In the genomic region with DNA sequence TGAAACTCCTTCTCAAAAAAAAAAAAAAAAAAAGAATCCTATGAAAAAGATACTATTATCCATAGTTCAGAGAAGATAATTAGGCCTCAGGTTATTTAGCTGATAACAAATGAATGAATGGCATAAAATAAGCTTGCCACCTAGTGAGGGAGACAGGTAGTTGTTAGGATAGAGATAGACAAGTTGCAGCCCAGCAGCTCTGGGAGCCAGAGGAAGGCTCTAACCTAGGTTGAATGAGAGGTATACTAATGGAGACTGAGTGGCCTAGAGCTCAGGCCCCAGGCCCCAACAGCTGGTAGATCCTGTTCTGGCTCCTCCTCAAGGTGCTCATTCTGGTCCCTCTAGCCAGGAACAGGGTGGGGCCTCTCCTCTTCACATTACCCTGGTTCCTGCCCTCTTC, we compare ENCODE assay signal across 2 cellular contexts.
TF ChIP-seq lines count a peak whose summit lies in the region.

No MANE protein-coding gene starts in this region.

TF ChIP-seq in GM23338, 12 proteins besides CTCF, POLR2A, EP300 and RAD21 (continued from another document):
- TF ChIP-seq, protein P1, sequence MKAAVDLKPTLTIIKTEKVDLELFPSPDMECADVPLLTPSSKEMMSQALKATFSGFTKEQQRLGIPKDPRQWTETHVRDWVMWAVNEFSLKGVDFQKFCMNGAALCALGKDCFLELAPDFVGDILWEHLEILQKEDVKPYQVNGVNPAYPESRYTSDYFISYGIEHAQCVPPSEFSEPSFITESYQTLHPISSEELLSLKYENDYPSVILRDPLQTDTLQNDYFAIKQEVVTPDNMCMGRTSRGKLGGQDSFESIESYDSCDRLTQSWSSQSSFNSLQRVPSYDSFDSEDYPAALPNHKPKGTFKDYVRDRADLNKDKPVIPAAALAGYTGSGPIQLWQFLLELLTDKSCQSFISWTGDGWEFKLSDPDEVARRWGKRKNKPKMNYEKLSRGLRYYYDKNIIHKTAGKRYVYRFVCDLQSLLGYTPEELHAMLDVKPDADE (IDR thresholded peaks at IDR 0.05) = no peak
- no peak for TF ChIP-seq ZNF331 (CRISPR knock-in tag; IDR thresholded peaks at IDR 0.05; ENCODE audit: low read depth)
- TF ChIP-seq, protein P2, sequence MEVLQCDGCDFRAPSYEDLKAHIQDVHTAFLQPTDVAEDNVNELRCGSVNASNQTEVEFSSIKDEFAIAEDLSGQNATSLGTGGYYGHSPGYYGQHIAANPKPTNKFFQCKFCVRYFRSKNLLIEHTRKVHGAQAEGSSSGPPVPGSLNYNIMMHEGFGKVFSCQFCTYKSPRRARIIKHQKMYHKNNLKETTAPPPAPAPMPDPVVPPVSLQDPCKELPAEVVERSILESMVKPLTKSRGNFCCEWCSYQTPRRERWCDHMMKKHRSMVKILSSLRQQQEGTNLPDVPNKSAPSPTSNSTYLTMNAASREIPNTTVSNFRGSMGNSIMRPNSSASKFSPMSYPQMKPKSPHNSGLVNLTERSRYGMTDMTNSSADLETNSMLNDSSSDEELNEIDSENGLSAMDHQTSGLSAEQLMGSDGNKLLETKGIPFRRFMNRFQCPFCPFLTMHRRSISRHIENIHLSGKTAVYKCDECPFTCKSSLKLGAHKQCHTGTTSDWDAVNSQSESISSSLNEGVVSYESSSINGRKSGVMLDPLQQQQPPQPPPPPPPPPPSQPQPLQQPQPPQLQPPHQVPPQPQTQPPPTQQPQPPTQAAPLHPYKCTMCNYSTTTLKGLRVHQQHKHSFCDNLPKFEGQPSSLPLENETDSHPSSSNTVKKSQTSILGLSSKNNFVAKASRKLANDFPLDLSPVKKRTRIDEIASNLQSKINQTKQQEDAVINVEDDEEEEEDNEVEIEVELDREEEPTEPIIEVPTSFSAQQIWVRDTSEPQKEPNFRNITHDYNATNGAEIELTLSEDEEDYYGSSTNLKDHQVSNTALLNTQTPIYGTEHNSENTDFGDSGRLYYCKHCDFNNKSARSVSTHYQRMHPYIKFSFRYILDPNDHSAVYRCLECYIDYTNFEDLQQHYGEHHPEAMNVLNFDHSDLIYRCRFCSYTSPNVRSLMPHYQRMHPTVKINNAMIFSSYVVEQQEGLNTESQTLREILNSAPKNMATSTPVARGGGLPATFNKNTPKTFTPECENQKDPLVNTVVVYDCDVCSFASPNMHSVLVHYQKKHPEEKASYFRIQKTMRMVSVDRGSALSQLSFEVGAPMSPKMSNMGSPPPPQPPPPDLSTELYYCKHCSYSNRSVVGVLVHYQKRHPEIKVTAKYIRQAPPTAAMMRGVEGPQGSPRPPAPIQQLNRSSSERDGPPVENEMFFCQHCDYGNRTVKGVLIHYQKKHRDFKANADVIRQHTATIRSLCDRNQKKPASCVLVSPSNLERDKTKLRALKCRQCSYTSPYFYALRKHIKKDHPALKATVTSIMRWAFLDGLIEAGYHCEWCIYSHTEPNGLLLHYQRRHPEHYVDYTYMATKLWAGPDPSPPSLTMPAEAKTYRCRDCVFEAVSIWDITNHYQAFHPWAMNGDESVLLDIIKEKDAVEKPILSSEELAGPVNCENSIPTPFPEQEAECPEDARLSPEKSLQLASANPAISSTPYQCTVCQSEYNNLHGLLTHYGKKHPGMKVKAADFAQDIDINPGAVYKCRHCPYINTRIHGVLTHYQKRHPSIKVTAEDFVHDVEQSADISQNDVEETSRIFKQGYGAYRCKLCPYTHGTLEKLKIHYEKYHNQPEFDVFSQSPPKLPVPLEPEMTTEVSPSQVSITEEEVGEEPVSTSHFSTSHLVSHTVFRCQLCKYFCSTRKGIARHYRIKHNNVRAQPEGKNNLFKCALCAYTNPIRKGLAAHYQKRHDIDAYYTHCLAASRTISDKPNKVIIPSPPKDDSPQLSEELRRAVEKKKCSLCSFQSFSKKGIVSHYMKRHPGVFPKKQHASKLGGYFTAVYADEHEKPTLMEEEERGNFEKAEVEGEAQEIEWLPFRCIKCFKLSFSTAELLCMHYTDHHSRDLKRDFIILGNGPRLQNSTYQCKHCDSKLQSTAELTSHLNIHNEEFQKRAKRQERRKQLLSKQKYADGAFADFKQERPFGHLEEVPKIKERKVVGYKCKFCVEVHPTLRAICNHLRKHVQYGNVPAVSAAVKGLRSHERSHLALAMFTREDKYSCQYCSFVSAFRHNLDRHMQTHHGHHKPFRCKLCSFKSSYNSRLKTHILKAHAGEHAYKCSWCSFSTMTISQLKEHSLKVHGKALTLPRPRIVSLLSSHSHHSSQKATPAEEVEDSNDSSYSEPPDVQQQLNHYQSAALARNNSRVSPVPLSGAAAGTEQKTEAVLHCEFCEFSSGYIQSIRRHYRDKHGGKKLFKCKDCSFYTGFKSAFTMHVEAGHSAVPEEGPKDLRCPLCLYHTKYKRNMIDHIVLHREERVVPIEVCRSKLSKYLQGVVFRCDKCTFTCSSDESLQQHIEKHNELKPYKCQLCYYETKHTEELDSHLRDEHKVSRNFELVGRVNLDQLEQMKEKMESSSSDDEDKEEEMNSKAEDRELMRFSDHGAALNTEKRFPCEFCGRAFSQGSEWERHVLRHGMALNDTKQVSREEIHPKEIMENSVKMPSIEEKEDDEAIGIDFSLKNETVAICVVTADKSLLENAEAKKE (CRISPR knock-in tag; IDR thresholded peaks at IDR 0.05) = no peak
- TF ChIP-seq CREB1 (CRISPR knock-in tag; IDR thresholded peaks at IDR 0.05; ENCODE audit: low read depth) = no peak
- no peak for TF ChIP-seq EZH2phosphoT487 (IDR thresholded peaks at IDR 0.05; ENCODE audit: unreplicated experiment)
- TF ChIP-seq EZH2 (IDR thresholded peaks at IDR 0.05; ENCODE audit: low read depth, unreplicated experiment) = no peak
- TF ChIP-seq JUNB (IDR thresholded peaks at IDR 0.05; ENCODE audit: unreplicated experiment) = no peak
- no peak for TF ChIP-seq NANOG (IDR thresholded peaks at IDR 0.05; ENCODE audit: borderline replicate concordance)

TF ChIP-seq in Ishikawa, 13 proteins besides CTCF, POLR2A, EP300 and RAD21 (continued from another document):
- TF ChIP-seq, protein P3, sequence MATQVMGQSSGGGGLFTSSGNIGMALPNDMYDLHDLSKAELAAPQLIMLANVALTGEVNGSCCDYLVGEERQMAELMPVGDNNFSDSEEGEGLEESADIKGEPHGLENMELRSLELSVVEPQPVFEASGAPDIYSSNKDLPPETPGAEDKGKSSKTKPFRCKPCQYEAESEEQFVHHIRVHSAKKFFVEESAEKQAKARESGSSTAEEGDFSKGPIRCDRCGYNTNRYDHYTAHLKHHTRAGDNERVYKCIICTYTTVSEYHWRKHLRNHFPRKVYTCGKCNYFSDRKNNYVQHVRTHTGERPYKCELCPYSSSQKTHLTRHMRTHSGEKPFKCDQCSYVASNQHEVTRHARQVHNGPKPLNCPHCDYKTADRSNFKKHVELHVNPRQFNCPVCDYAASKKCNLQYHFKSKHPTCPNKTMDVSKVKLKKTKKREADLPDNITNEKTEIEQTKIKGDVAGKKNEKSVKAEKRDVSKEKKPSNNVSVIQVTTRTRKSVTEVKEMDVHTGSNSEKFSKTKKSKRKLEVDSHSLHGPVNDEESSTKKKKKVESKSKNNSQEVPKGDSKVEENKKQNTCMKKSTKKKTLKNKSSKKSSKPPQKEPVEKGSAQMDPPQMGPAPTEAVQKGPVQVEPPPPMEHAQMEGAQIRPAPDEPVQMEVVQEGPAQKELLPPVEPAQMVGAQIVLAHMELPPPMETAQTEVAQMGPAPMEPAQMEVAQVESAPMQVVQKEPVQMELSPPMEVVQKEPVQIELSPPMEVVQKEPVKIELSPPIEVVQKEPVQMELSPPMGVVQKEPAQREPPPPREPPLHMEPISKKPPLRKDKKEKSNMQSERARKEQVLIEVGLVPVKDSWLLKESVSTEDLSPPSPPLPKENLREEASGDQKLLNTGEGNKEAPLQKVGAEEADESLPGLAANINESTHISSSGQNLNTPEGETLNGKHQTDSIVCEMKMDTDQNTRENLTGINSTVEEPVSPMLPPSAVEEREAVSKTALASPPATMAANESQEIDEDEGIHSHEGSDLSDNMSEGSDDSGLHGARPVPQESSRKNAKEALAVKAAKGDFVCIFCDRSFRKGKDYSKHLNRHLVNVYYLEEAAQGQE (IDR thresholded peaks at IDR 0.05; ENCODE audit: low read depth) = no peak
- TF ChIP-seq NFIC (IDR thresholded peaks at IDR 0.05) (no peak), TEAD4 (IDR thresholded peaks at IDR 0.05) (no peak), TCF12 (IDR thresholded peaks at IDR 0.05; ENCODE audit: low read depth) (no peak), EGR1 (IDR thresholded peaks at IDR 0.05) (no peak)
